In the genomic region with DNA sequence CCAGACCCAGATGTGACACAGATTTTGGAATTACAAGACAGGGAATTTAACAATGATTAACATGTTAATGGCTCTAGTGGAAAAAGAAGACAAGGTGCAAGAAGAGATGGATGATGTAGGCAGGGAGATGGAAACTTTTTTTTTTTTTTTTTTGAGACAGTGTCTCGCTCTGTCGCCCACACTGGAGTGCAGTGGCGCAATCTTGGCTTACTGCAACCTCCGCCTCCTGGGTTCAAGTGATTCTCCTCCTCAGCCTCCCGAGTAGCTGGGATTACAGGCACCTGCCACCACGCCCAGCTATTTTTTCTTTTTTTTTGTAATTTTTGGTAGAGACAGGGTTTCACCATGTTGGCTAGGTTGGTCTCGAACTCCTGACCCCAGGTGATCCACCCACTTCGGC, we compare ENCODE assay signal across 8 cellular contexts.
DNase-seq lines count a peak whose midpoint lies in the region; ATAC-seq and TF ChIP-seq lines count a peak whose summit lies in the region.
"Not testable (repeated sequence)": the region's sequence is repeated elsewhere in the genome, so short reads cannot be mapped to it uniquely, and the experiment has no call there.

No MANE protein-coding gene starts in this region.

- H3K9me3 ChIP-seq in CD8-positive, alpha-beta T cell (ENCODE audit: low read length); smooth muscle cell (replicated peaks; ENCODE audit: low read depth): not testable (repeated sequence)
- peaks cover 13% of the 10 kb centered on the region for H3K9me3 ChIP-seq in RWPE2 (ENCODE audit: severe bottlenecking)

- H3K9me3 Mint-ChIP-seq in CD8-positive, alpha-beta T cell; activated CD4-positive, alpha-beta memory T cell treated with anti-CD3 and anti-CD28 coated beads for 36 hours; activated naive CD4-positive, alpha-beta T cell treated with anti-CD3 and anti-CD28 coated beads for 36 hours; central memory CD8-positive, alpha-beta T cell; memory B cell: not testable (repeated sequence)

- H3K27ac ChIP-seq in ACC112 (ENCODE audit: low read depth, low read length) = peak overlapping the region; percentile 16; the same call in 1 of the 2 replicates
- H3K27ac ChIP-seq in CD8-positive, alpha-beta T cell (ENCODE audit: low read depth, low read length) = not testable (repeated sequence)
- H3K27ac ChIP-seq in RWPE2 (ENCODE audit: poor library complexity, severe bottlenecking) = peak overlapping the region; percentile 98
- H3K27ac ChIP-seq in smooth muscle cell (ENCODE audit: low read depth) = peak overlapping the region; percentile 100

- peaks cover 50% of the 10 kb centered on the region for H3F3A ChIP-seq in smooth muscle cell (ENCODE audit: low read depth)

- intact Hi-C loops in CD8-positive, alpha-beta T cell (cut with DNase I, micrococcal nuclease) = loop anchor here (5.0 to 10.0 kb wide), 2 partner anchors 83 to 240 kb away; a partner anchor contains a TSS
- intact Hi-C loops in activated CD4-positive, alpha-beta memory T cell treated with anti-CD3 and anti-CD28 coated beads for 36 hours (cut with micrococcal nuclease) = loop anchor here (5.0 kb wide), 4 partner anchors 63 to 598 kb away; no protein-coding TSS in a partner anchor
- intact Hi-C loops in activated naive CD4-positive, alpha-beta T cell treated with anti-CD3 and anti-CD28 coated beads for 36 hours (cut with micrococcal nuclease) = loop anchor here (5.0 to 10.0 kb wide), 5 partner anchors 48 to 598 kb away; no protein-coding TSS in a partner anchor

- not testable (repeated sequence) for TF ChIP-seq CTCF in CD8-positive, alpha-beta T cell (IDR thresholded peaks at IDR 0.05); RWPE2 (IDR thresholded peaks at IDR 0.05; ENCODE audit: poor library complexity, severe bottlenecking); smooth muscle cell (IDR thresholded peaks at IDR 0.05; ENCODE audit: borderline replicate concordance, insufficient read depth, poor library complexity, severe bottlenecking)

- H4K20me1 ChIP-seq in smooth muscle cell (ENCODE audit: low read depth) = peaks cover 92% of the 10 kb centered on the region

- not testable (repeated sequence) for H3K4me3 Mint-ChIP-seq in CD8-positive, alpha-beta T cell; activated CD4-positive, alpha-beta memory T cell treated with anti-CD3 and anti-CD28 coated beads for 36 hours; activated naive CD4-positive, alpha-beta T cell treated with anti-CD3 and anti-CD28 coated beads for 36 hours; central memory CD8-positive, alpha-beta T cell; memory B cell

- ATAC-seq in CD8-positive, alpha-beta T cell; RWPE2 (ENCODE audit: low read depth); central memory CD8-positive, alpha-beta T cell (replicated peaks; ENCODE audit: extremely low read depth, poor library complexity, severe bottlenecking); memory B cell (ENCODE audit: low read depth): not testable (repeated sequence)

- not testable (repeated sequence) for H3K27me3 Mint-ChIP-seq in CD8-positive, alpha-beta T cell (ENCODE audit: low read depth); activated CD4-positive, alpha-beta memory T cell treated with anti-CD3 and anti-CD28 coated beads for 36 hours; activated naive CD4-positive, alpha-beta T cell treated with anti-CD3 and anti-CD28 coated beads for 36 hours (ENCODE audit: low read depth); central memory CD8-positive, alpha-beta T cell; memory B cell

- H3K4me1 Mint-ChIP-seq in CD8-positive, alpha-beta T cell (ENCODE audit: low read depth) = peaks cover 47% of the 10 kb centered on the region
- H3K4me1 Mint-ChIP-seq in activated CD4-positive, alpha-beta memory T cell treated with anti-CD3 and anti-CD28 coated beads for 36 hours (ENCODE audit: low read depth) = peaks cover 69% of the 10 kb centered on the region
- H3K4me1 Mint-ChIP-seq in activated naive CD4-positive, alpha-beta T cell treated with anti-CD3 and anti-CD28 coated beads for 36 hours (ENCODE audit: low read depth) = peaks cover 70% of the 10 kb centered on the region
- H3K4me1 Mint-ChIP-seq in central memory CD8-positive, alpha-beta T cell = peaks cover 79% of the 10 kb centered on the region
- H3K4me1 Mint-ChIP-seq in memory B cell = peaks cover 22% of the 10 kb centered on the region

- H3K36me3 Mint-ChIP-seq in CD8-positive, alpha-beta T cell = peaks cover 64% of the 10 kb centered on the region
- peaks cover 50% of the 10 kb centered on the region for H3K36me3 Mint-ChIP-seq in activated CD4-positive, alpha-beta memory T cell treated with anti-CD3 and anti-CD28 coated beads for 36 hours
- H3K36me3 Mint-ChIP-seq in activated naive CD4-positive, alpha-beta T cell treated with anti-CD3 and anti-CD28 coated beads for 36 hours (ENCODE audit: low read depth) = peaks cover 54% of the 10 kb centered on the region
- peaks cover 33% of the 10 kb centered on the region for H3K36me3 Mint-ChIP-seq in central memory CD8-positive, alpha-beta T cell (ENCODE audit: insufficient read depth)
- peaks cover 13% of the 10 kb centered on the region for H3K36me3 Mint-ChIP-seq in memory B cell

- DNase-seq in CD8-positive, alpha-beta T cell; RWPE2 (ENCODE audit: low spot score); activated CD4-positive, alpha-beta memory T cell treated with anti-CD3 and anti-CD28 coated beads for 36 hours; activated naive CD4-positive, alpha-beta T cell treated with anti-CD3 and anti-CD28 coated beads for 36 hours; central memory CD8-positive, alpha-beta T cell (ENCODE audit: low spot score in 2 of 2); memory B cell (ENCODE audit: low spot score in 2 of 2); smooth muscle cell (lab: John Stamatoyannopoulos, UW; ENCODE audit: unreplicated experiment): not testable (repeated sequence)

- not testable (repeated sequence) for H3K4me2 ChIP-seq in smooth muscle cell

- CTCF ChIA-PET in CD8-positive, alpha-beta T cell (lab: Charles Lee) = interaction anchor here (1.4 kb wide), 1 partner anchor 809 kb away, joined by 3 read pairs; no protein-coding TSS in a partner anchor
- CTCF ChIA-PET in activated CD4-positive, alpha-beta memory T cell treated with anti-CD3 and anti-CD28 coated beads for 36 hours (lab: Charles Lee) = interaction anchor here (1.9 kb wide), 1 partner anchor 59 kb away, joined by 4 read pairs; no protein-coding TSS in a partner anchor
- CTCF ChIA-PET in activated naive CD4-positive, alpha-beta T cell treated with anti-CD3 and anti-CD28 coated beads for 36 hours (lab: Charles Lee) = interaction anchor here (0.6 kb wide), 1 partner anchor 97 kb away, joined by 3 read pairs; no protein-coding TSS in a partner anchor

- H3K79me2 ChIP-seq in ACC112 (ENCODE audit: control insufficient read depth, insufficient read depth, low read length, unreplicated experiment) = peaks cover 34% of the 10 kb centered on the region
- H3K79me2 ChIP-seq in smooth muscle cell (ENCODE audit: low read depth) = peaks cover 56% of the 10 kb centered on the region

- not testable (repeated sequence) for H2AFZ ChIP-seq in ACC112 (ENCODE audit: low read length, unreplicated experiment); smooth muscle cell (ENCODE audit: low read depth)

- POLR2A ChIA-PET in CD8-positive, alpha-beta T cell (lab: Charles Lee) = interaction anchor here (1.0 to 1.1 kb wide), 2 partner anchors 21 to 242 kb away, joined by 3 to 6 read pairs; no protein-coding TSS in a partner anchor
- POLR2A ChIA-PET in activated CD4-positive, alpha-beta memory T cell treated with anti-CD3 and anti-CD28 coated beads for 36 hours (lab: Charles Lee) = not testable (repeated sequence)

- H3K27me3 ChIP-seq in ACC112 (ENCODE audit: insufficient read depth, low read length); CD8-positive, alpha-beta T cell (ENCODE audit: insufficient read depth, low read length); RWPE2 (ENCODE audit: insufficient read depth, poor library complexity, severe bottlenecking); smooth muscle cell (ENCODE audit: low read depth): not testable (repeated sequence)

- WGBS in smooth muscle cell (ENCODE audit: low lambda C conversion rate) = 92% methylated on average over 8 of the region's 8 CpGs

- peak overlapping the region; percentile 42 for H3K27ac Mint-ChIP-seq in CD8-positive, alpha-beta T cell
- H3K27ac Mint-ChIP-seq in activated CD4-positive, alpha-beta memory T cell treated with anti-CD3 and anti-CD28 coated beads for 36 hours = peak overlapping the region; percentile 35
- H3K27ac Mint-ChIP-seq in activated naive CD4-positive, alpha-beta T cell treated with anti-CD3 and anti-CD28 coated beads for 36 hours = peak overlapping the region; percentile 41
- peak overlapping the region; percentile 88 for H3K27ac Mint-ChIP-seq in central memory CD8-positive, alpha-beta T cell (ENCODE audit: low read depth)
- peak overlapping the region; percentile 39 for H3K27ac Mint-ChIP-seq in memory B cell

- H3K9ac ChIP-seq in smooth muscle cell (ENCODE audit: low read depth) = not testable (repeated sequence)

- H3K4me1 ChIP-seq in ACC112 (ENCODE audit: control insufficient read depth, insufficient read depth, low read length, unreplicated experiment) (peaks cover 62% of the 10 kb centered on the region), RWPE2 (ENCODE audit: insufficient read depth, poor library complexity, severe bottlenecking) (peaks cover 56% of the 10 kb centered on the region)
- H3K4me1 ChIP-seq in CD8-positive, alpha-beta T cell (ENCODE audit: insufficient read depth, low read length) = peaks cover 23% of the 10 kb centered on the region
- H3K4me1 ChIP-seq in smooth muscle cell (ENCODE audit: low read depth) = not testable (repeated sequence)

- H3K36me3 ChIP-seq in ACC112 (ENCODE audit: insufficient read depth, low read length) (peaks cover 34% of the 10 kb centered on the region), RWPE2 (ENCODE audit: low read depth) (peaks cover 88% of the 10 kb centered on the region), smooth muscle cell (ENCODE audit: low read depth) (peaks cover 17% of the 10 kb centered on the region)
- H3K36me3 ChIP-seq in CD8-positive, alpha-beta T cell (ENCODE audit: insufficient read depth, low read length) = not testable (repeated sequence)

- not testable (repeated sequence) for H3K4me3 ChIP-seq in ACC112 (ENCODE audit: low read depth, low read length); CD8-positive, alpha-beta T cell (ENCODE audit: low read depth, low read length); RWPE2 (ENCODE audit: severe bottlenecking); smooth muscle cell

Comparison
In these comparisons a context has a peak if more than half of its experiments do, and no peak if none do; other contexts are left out.
1. H3K27ac Mint-ChIP-seq: peak in every context shown above with its lines; median percentile 88 in central memory CD8-positive, alpha-beta T cell; 42 in CD8-positive, alpha-beta T cell; 41 in activated naive CD4-positive, alpha-beta T cell treated with anti-CD3 and anti-CD28 coated beads for 36 hours; 39 in memory B cell; 35 in activated CD4-positive, alpha-beta memory T cell treated with anti-CD3 and anti-CD28 coated beads for 36 hours.